In genomic region chr12:131429205-131429604, GRCh38 we compare ENCODE assay signal across 8 cellular contexts.
DNase-seq lines count a peak whose midpoint lies in the region; ATAC-seq, FAIRE-seq and TF ChIP-seq lines count a peak whose summit lies in the region.
"Not testable (repeated sequence)": the region's sequence is repeated elsewhere in the genome, so short reads cannot be mapped to it uniquely, and the experiment has no call there.

No MANE protein-coding gene starts in this region.

- intact Hi-C loops in PC-3 (cut with micrococcal nuclease); body of pancreas (cut with DNase I); lower lobe of right lung (cut with DNase I); stomach (cut with DNase I; ENCODE audit: low total_unique reads); upper lobe of right lung (cut with DNase I): not testable (repeated sequence)

- H3K9me3 Mint-ChIP-seq in natural killer cell treated with Interleukin-12 subunit alpha and Interleukin-12 subunit beta and Interleukin-15 and Interleukin-18, amount 100 ng/mL, for 72 hours, result not testable (repeated sequence)

- not testable (repeated sequence) for DNase-seq in A549 (ENCODE audit: low read depth in 1 of 2, low spot score in 1 of 2); PC-3; left lobe of liver (ENCODE audit: low spot score); lower lobe of right lung
- DNase-seq in body of pancreas (peak in 3 of 4 donors; percentile 22 to 33 (median 23)), stomach (peak; percentile 1), upper lobe of right lung (peak; percentile 21)
- DNase-seq in natural killer cell treated with Interleukin-12 subunit alpha and Interleukin-12 subunit beta and Interleukin-15 and Interleukin-18, amount 100 ng/mL, for 72 hours (ENCODE audit: low spot score), result peak; percentile 25

- ATAC-seq in A549, result peak; percentile 91 to 96
- ATAC-seq in PC-3, result peak; percentile 77
- peak; percentile 81 for ATAC-seq in body of pancreas
- peak; percentile 32 for ATAC-seq in left lobe of liver
- ATAC-seq in lower lobe of right lung, result peak; percentile 89 to 91
- peak in 1 of 2 donors; percentile 22 for ATAC-seq in natural killer cell treated with Interleukin-12 subunit alpha and Interleukin-12 subunit beta and Interleukin-15 and Interleukin-18, amount 100 ng/mL, for 72 hours
- ATAC-seq in upper lobe of right lung, result peak; percentile 78

- CTCF ChIA-PET in A549 (lab: Yijun Ruan, JAX); PC-3 (lab: Charles Lee): not testable (repeated sequence)

- TF ChIP-seq RAD21 in A549 (conservative IDR thresholded peaks at IDR 0.05 in 1 of 2, IDR thresholded peaks at IDR 0.05 in 1 of 2), result not testable (repeated sequence)

- not testable (repeated sequence) for TF ChIP-seq POLR2A in A549 (IDR thresholded peaks at IDR 0.05; ENCODE audit: low read length); body of pancreas (IDR thresholded peaks at IDR 0.05); stomach (IDR thresholded peaks at IDR 0.05)

- TF ChIP-seq EP300 in A549 (IDR thresholded peaks at IDR 0.05); stomach (IDR thresholded peaks at IDR 0.05): not testable (repeated sequence)

- not testable (repeated sequence) for H4K20me1 ChIP-seq in PC-3 (ENCODE audit: low read length)

- not testable (repeated sequence) for H2AFZ ChIP-seq in PC-3 (ENCODE audit: low read length)

- H3K4me3 ChIP-seq in A549; PC-3 (ENCODE audit: low read length); body of pancreas; lower lobe of right lung; stomach; upper lobe of right lung: not testable (repeated sequence)

- H3K4me1 ChIP-seq in A549; PC-3 (ENCODE audit: insufficient read depth, low read length); body of pancreas; lower lobe of right lung; stomach; upper lobe of right lung: not testable (repeated sequence)

- H3K4me1 Mint-ChIP-seq in natural killer cell treated with Interleukin-12 subunit alpha and Interleukin-12 subunit beta and Interleukin-15 and Interleukin-18, amount 100 ng/mL, for 72 hours (ENCODE audit: low read depth in 2 of 2), result not testable (repeated sequence)

- H3F3A ChIP-seq in PC-3 (ENCODE audit: low read length, unreplicated experiment), result not testable (repeated sequence)

- POLR2A ChIA-PET in A549 (lab: Yijun Ruan, JAX); PC-3 (lab: Charles Lee; ENCODE audit: unreplicated experiment): not testable (repeated sequence)

- H3K36me3 ChIP-seq in PC-3 (ENCODE audit: low read depth, low read length); body of pancreas (replicated peaks in 1 of 2; ENCODE audit: insufficient read depth in 1 of 2, low read depth in 2 of 2); lower lobe of right lung; stomach; upper lobe of right lung: not testable (repeated sequence)

- not testable (repeated sequence) for TF ChIP-seq CTCF in A549 (IDR thresholded peaks at IDR 0.05); PC-3 (conservative IDR thresholded peaks at IDR 0.05; ENCODE audit: low read depth, low read length); body of pancreas (IDR thresholded peaks at IDR 0.05); lower lobe of right lung (IDR thresholded peaks at IDR 0.05); stomach (IDR thresholded peaks at IDR 0.05); upper lobe of right lung (IDR thresholded peaks at IDR 0.05)

- WGBS in A549 (ENCODE audit: missing lambda C conversion rate), result 25% methylated on average over 2 of the region's 8 CpGs
- 9 to 13% methylated on average over 3 to 4 of the region's 8 CpGs for WGBS in body of pancreas, 2 donors
- 0 to 14% (median 6%) methylated on average over 2 to 3 of the region's 8 CpGs for WGBS in stomach, 5 donors

- peaks cover 19% of the 10 kb centered on the region for H3K27me3 ChIP-seq in PC-3 (ENCODE audit: low read length)
- H3K27me3 ChIP-seq in body of pancreas, upper lobe of right lung: not testable (repeated sequence)
- peaks cover 13% of the 10 kb centered on the region for H3K27me3 ChIP-seq in lower lobe of right lung (ENCODE audit: low read depth)
- peaks cover 0 to 34% (median 0%) of the 10 kb centered on the region in 3 donors for H3K27me3 ChIP-seq in stomach

- H3K4me3 Mint-ChIP-seq in natural killer cell treated with Interleukin-12 subunit alpha and Interleukin-12 subunit beta and Interleukin-15 and Interleukin-18, amount 100 ng/mL, for 72 hours, result not testable (repeated sequence)

- H3K27me3 Mint-ChIP-seq in natural killer cell treated with Interleukin-12 subunit alpha and Interleukin-12 subunit beta and Interleukin-15 and Interleukin-18, amount 100 ng/mL, for 72 hours, result peaks cover 10 to 23% of the 10 kb centered on the region in 2 donors

- H3K4me2 ChIP-seq in A549; PC-3 (ENCODE audit: low read length): not testable (repeated sequence)

- H3K9ac ChIP-seq in PC-3 (ENCODE audit: low read length), result not testable (repeated sequence)

- not testable (repeated sequence) for H3K79me2 ChIP-seq in PC-3 (ENCODE audit: low read length)

- not testable (repeated sequence) for BruUV-seq in PC-3 (replicated peaks; lab: Mats Ljungman, UMichigan)

- peak; percentile 97 for FAIRE-seq in A549 (lab: Jason Lieb, UNC)

- not testable (repeated sequence) for H3K27ac Mint-ChIP-seq in natural killer cell treated with Interleukin-12 subunit alpha and Interleukin-12 subunit beta and Interleukin-15 and Interleukin-18, amount 100 ng/mL, for 72 hours

- H3K9me2 ChIP-seq in PC-3 (replicated peaks; ENCODE audit: low read length), result not testable (repeated sequence)

- H3K36me3 Mint-ChIP-seq in natural killer cell treated with Interleukin-12 subunit alpha and Interleukin-12 subunit beta and Interleukin-15 and Interleukin-18, amount 100 ng/mL, for 72 hours, result not testable (repeated sequence)

- H3K27ac ChIP-seq in A549; PC-3 (ENCODE audit: low read length); body of pancreas; lower lobe of right lung; stomach; upper lobe of right lung: not testable (repeated sequence)

- not testable (repeated sequence) for H3K9me3 ChIP-seq in A549; PC-3 (ENCODE audit: low read length); body of pancreas; lower lobe of right lung; upper lobe of right lung
- H3K9me3 ChIP-seq in stomach, result peaks cover 0 to 25% (median 18%) of the 10 kb centered on the region in 4 donors
